In genomic region chr15:84817461-84818081, GRCh38 we compare ENCODE assay signal across 11 cellular contexts. TPM values are rescaled to one million over a fixed set of nuclear protein-coding genes. Genes with fewer than 3 reads are reported as not detected.
DNase-seq lines count a peak whose midpoint lies in the region; ATAC-seq and TF ChIP-seq lines count a peak whose summit lies in the region.
"Had no signal": no experiment of that assay in that cellular context is flagged by ENCODE, and none has a peak within 500 bp of the region (broad histone marks: within the 10 kb centered on the region; RNA-seq: fewer than 3 reads in every experiment).

No MANE protein-coding gene starts in this region.

- WGBS in endodermal cell (ENCODE audit: insufficient coverage in 1 of 2, insufficient read length in 1 of 2), 2 experiments = 10 to 11% methylated on average over 2 to 28 of the region's 28 CpGs

- peaks cover 21% of the 10 kb centered on the region for H3K36me3 Mint-ChIP-seq in endodermal cell (ENCODE audit: low read depth)
- H3K36me3 Mint-ChIP-seq in activated T-helper 1 cell treated with anti-CD3 and anti-CD28 coated beads, Interleukin-12 subunit alpha, Interleukin-12 subunit beta, Interleukin-2, Interleukin-4 antibody, amounts not matched to agents 30 ng/mL and 10 ng/mL and 1 ng/mL, durations not matched to agents 14 hours and 24 hours and 36 hours (ENCODE audit: low read depth) = no peaks in the 10 kb centered on the region

- POLR2A ChIA-PET in Panc1 (lab: Charles Lee) = no interaction called here

- CTCF ChIA-PET in Panc1 (lab: Charles Lee) = no interaction called here

- peak overlapping the region; percentile 99 for H3K27ac Mint-ChIP-seq in endodermal cell
- H3K27ac Mint-ChIP-seq in activated T-helper 1 cell treated with anti-CD3 and anti-CD28 coated beads, Interleukin-12 subunit alpha, Interleukin-12 subunit beta, Interleukin-2, Interleukin-4 antibody, amounts not matched to agents 30 ng/mL and 10 ng/mL and 1 ng/mL, durations not matched to agents 14 hours and 24 hours and 36 hours = no peak overlapping the region

- ATAC-seq in Panc1 (peak; percentile 56; the same call in 1 of the 2 replicates), lower lobe of right lung (peak; percentile 61 to 72), GM19452 (IDR thresholded peaks at IDR 0.05; ENCODE audit: unreplicated experiment) (no peak)

- H3K36me3 ChIP-seq in Panc1 (ENCODE audit: control insufficient read depth, insufficient read depth, low read length) (no peaks in the 10 kb centered on the region), endodermal cell (ENCODE audit: control insufficient read depth, insufficient read depth, low read length) (peaks cover 34% of the 10 kb centered on the region), lower lobe of right lung (no peaks in the 10 kb centered on the region)

- DNase-seq in Panc1 (ENCODE audit: low read depth, low spot score) (no peak), endodermal cell (peak; percentile 88), lower lobe of right lung (no peak), substantia nigra (lab: John Stamatoyannopoulos, UW) (no peak), NCI-H526 treated with DMSO at 0.1 percent for 48 hours (lab: John Stamatoyannopoulos, UW) (no peak)
- no peak for DNase-seq in activated T-helper 1 cell treated with anti-CD3 and anti-CD28 coated beads, Interleukin-12 subunit alpha, Interleukin-12 subunit beta, Interleukin-2, Interleukin-4 antibody, amounts not matched to agents 30 ng/mL and 10 ng/mL and 1 ng/mL, durations not matched to agents 14 hours and 24 hours and 36 hours (ENCODE audit: low spot score)
- no peak for DNase-seq in activated CD4-positive, alpha-beta T cell treated with anti-CD3 and anti-CD28 coated beads for 1 hour
- DNase-seq: activated CD4-positive, alpha-beta T cell treated with anti-CD3 and anti-CD28 coated beads for 48 hours; NCI-H524 treated with DMSO at 0.1 percent for 48 hours had no signal

- H3K9me3 ChIP-seq in Panc1 (ENCODE audit: control insufficient read depth, insufficient read depth, low read depth, low read length) (no peaks in the 10 kb centered on the region), endodermal cell (ENCODE audit: control insufficient read depth, low read length) (no peaks in the 10 kb centered on the region), lower lobe of right lung (no peaks in the 10 kb centered on the region)

- H3K4me1 ChIP-seq in Panc1 (ENCODE audit: control insufficient read depth, insufficient read depth, low read length) (no peaks in the 10 kb centered on the region), endodermal cell (ENCODE audit: control insufficient read depth, insufficient read depth, low read length) (peaks cover 20% of the 10 kb centered on the region), lower lobe of right lung (peaks cover 54% of the 10 kb centered on the region)

- no TSS peak for BruUV-seq in Panc1 (replicated peaks; lab: Mats Ljungman, UMichigan)

- H3K27ac ChIP-seq in Panc1 (ENCODE audit: low read length) (no peak overlapping the region), endodermal cell (ENCODE audit: low read depth, low read length) (peak overlapping the region; percentile 92), lower lobe of right lung (peak overlapping the region; percentile 83), substantia nigra (ENCODE audit: low read depth, low read length, poor library complexity, severe bottlenecking) (peak overlapping the region; percentile 30)

- no peaks in the 10 kb centered on the region for H3K9me3 Mint-ChIP-seq in endodermal cell
- H3K9me3 Mint-ChIP-seq in activated T-helper 1 cell treated with anti-CD3 and anti-CD28 coated beads, Interleukin-12 subunit alpha, Interleukin-12 subunit beta, Interleukin-2, Interleukin-4 antibody, amounts not matched to agents 30 ng/mL and 10 ng/mL and 1 ng/mL, durations not matched to agents 14 hours and 24 hours and 36 hours = no peaks in the 10 kb centered on the region
- H3K9me3 Mint-ChIP-seq: dendritic cell treated with granulocyte-macrophage colony-stimulating factor and Interleukin-4, amounts not matched to agents 40 ng/mL and 50 ng/mL, for 4 days had no signal

- H3K27me3 Mint-ChIP-seq in endodermal cell (ENCODE audit: insufficient read depth) = no peaks in the 10 kb centered on the region
- H3K27me3 Mint-ChIP-seq in activated T-helper 1 cell treated with anti-CD3 and anti-CD28 coated beads, Interleukin-12 subunit alpha, Interleukin-12 subunit beta, Interleukin-2, Interleukin-4 antibody, amounts not matched to agents 30 ng/mL and 10 ng/mL and 1 ng/mL, durations not matched to agents 14 hours and 24 hours and 36 hours (ENCODE audit: insufficient read depth) = peaks cover 6% of the 10 kb centered on the region

- peak overlapping the region; percentile 89 for H3K4me3 Mint-ChIP-seq in endodermal cell
- H3K4me3 Mint-ChIP-seq in activated T-helper 1 cell treated with anti-CD3 and anti-CD28 coated beads, Interleukin-12 subunit alpha, Interleukin-12 subunit beta, Interleukin-2, Interleukin-4 antibody, amounts not matched to agents 30 ng/mL and 10 ng/mL and 1 ng/mL, durations not matched to agents 14 hours and 24 hours and 36 hours = no peak overlapping the region
- H3K4me3 Mint-ChIP-seq: dendritic cell treated with granulocyte-macrophage colony-stimulating factor and Interleukin-4, amounts not matched to agents 40 ng/mL and 50 ng/mL, for 4 days had no signal

- peaks cover 39% of the 10 kb centered on the region for H3K4me1 Mint-ChIP-seq in endodermal cell
- peaks cover 5% of the 10 kb centered on the region for H3K4me1 Mint-ChIP-seq in activated T-helper 1 cell treated with anti-CD3 and anti-CD28 coated beads, Interleukin-12 subunit alpha, Interleukin-12 subunit beta, Interleukin-2, Interleukin-4 antibody, amounts not matched to agents 30 ng/mL and 10 ng/mL and 1 ng/mL, durations not matched to agents 14 hours and 24 hours and 36 hours (ENCODE audit: low read depth)

- H3K4me3 ChIP-seq in Panc1 (ENCODE audit: low read depth in 2 of 2, low read length in 2 of 2) (no peak overlapping the region), endodermal cell (ENCODE audit: low read length) (peak overlapping the region; percentile 89), lower lobe of right lung (peak overlapping the region; percentile 45)

- in situ Hi-C loops in Panc1 (cut with HindIII; ENCODE audit: low pct_unique_long_range_greater_than_20kb, low sequenced_read_pairs) = no loop called here

- TF ChIP-seq CTCF in Panc1 (IDR thresholded peaks at IDR 0.05) = no peak
- no peak for TF ChIP-seq CTCF in endodermal cell (conservative IDR thresholded peaks at IDR 0.05)
- TF ChIP-seq CTCF in lower lobe of right lung (IDR thresholded peaks at IDR 0.05) = no peak

- intact Hi-C loops in Panc1 (cut with micrococcal nuclease; ENCODE audit: unreplicated experiment) (no loop called here), lower lobe of right lung (cut with DNase I) (no loop called here)
- intact Hi-C loops in activated T-helper 1 cell treated with anti-CD3 and anti-CD28 coated beads, Interleukin-12 subunit alpha, Interleukin-12 subunit beta, Interleukin-2, Interleukin-4 antibody, amounts not matched to agents 30 ng/mL and 10 ng/mL and 1 ng/mL, durations not matched to agents 14 hours and 24 hours and 36 hours (cut with micrococcal nuclease) = no loop called here

- peak overlapping the region; percentile 98 for H3K9ac ChIP-seq in endodermal cell (ENCODE audit: extremely low read depth, low read length, poor library complexity, severe bottlenecking)

- no peaks in the 10 kb centered on the region for H3K27me3 ChIP-seq in Panc1 (ENCODE audit: control insufficient read depth, insufficient read depth, low read length)
- H3K27me3 ChIP-seq in endodermal cell (ENCODE audit: control insufficient read depth, insufficient read depth, low read length, poor library complexity, severe bottlenecking) = no peaks in the 10 kb centered on the region
- no peaks in the 10 kb centered on the region for H3K27me3 ChIP-seq in lower lobe of right lung (ENCODE audit: low read depth)

RNA-seq across cellular contexts. Expression of gene ALPK3, which starts 0.4 kb away (rescaled TPM):
- 1.0 TPM for total RNA-seq in Panc1 (2021; ENCODE audit: unreplicated experiment)
- polyA plus RNA-seq in Panc1 (2012; ENCODE audit: insufficient read length) = 0.45 TPM
- 10 to 100 TPM; 57.8 to 94.1 TPM for total RNA-seq in endodermal cell
- 14.0 TPM for polyA plus RNA-seq in endodermal cell (2013, experiment 1 of 2)
- 17.0 TPM for polyA plus RNA-seq in endodermal cell (2013, experiment 2 of 2)
- total RNA-seq in lower lobe of right lung = 14.0 TPM
- 0.10 and 0.66 TPM in 2 replicates for total RNA-seq in activated T-helper 1 cell treated with anti-CD3 and anti-CD28 coated beads, Interleukin-12 subunit alpha, Interleukin-12 subunit beta, Interleukin-2, Interleukin-4 antibody, amounts not matched to agents 30 ng/mL and 10 ng/mL and 1 ng/mL, durations not matched to agents 14 hours and 24 hours and 36 hours

Comparison
In these comparisons a context has a peak if more than half of its experiments do, and no peak if none do; other contexts are left out.
1. H3K4me3 ChIP-seq: peak in endodermal cell (single experiment) and lower lobe of right lung (single experiment); none in Panc1 (0 of 2).